In genomic region chr11:31977343-31977742, GRCh38 we compare ENCODE assay signal across 29 cellular contexts.
A peak's percentile ranks its signal among the peaks of the same experiment; 100 is the strongest.
DNase-seq lines count a peak whose midpoint lies in the region; ATAC-seq, FAIRE-seq and TF ChIP-seq lines count a peak whose summit lies in the region.
"Had no signal": no experiment of that assay in that cellular context is flagged by ENCODE, and none has a peak within 500 bp of the region (broad histone marks: within the 10 kb centered on the region; RNA-seq: fewer than 3 reads in every experiment).

No MANE protein-coding gene starts in this region.

- H3K27ac ChIP-seq in endodermal cell (ENCODE audit: low read depth, low read length) (no peak overlapping the region), neural progenitor cell (no peak overlapping the region)
- H3K27ac ChIP-seq: BLaER1 had no signal

- peak; percentile 50 for DNase-seq in H7
- DNase-seq in endodermal cell = peak; percentile 70
- peak; percentile 46 for DNase-seq in iPS-NIHi7 (ENCODE audit: extremely low spot score)
- DNase-seq in neural progenitor cell (ENCODE audit: low spot score) = no peak
- DNase-seq in HTR-8/SVneo (ENCODE audit: insufficient read length, low spot score) = no peak
- no peak for DNase-seq in HuH-7.5 (ENCODE audit: low spot score)
- DNase-seq in ureter (ENCODE audit: low spot score) = no peak
- DNase-seq: 8988T; ACHN; BE2C; C1 segment of cervical spinal cord; CD4-positive, alpha-beta memory T cell; CD4-positive, CD25-positive, alpha-beta regulatory T cell; CD8-positive, alpha-beta memory T cell; COR-L47; DMS 273 treated with DMSO at 0.1 percent for 48 hours; DMS153; DMS53; DMS79; DND-41; EL; GF-D8 had no signal

- H3K9me3 Mint-ChIP-seq in endodermal cell (peaks cover 6% of the 10 kb centered on the region), neural progenitor cell (peaks cover 13% of the 10 kb centered on the region)

- H3K36me3 ChIP-seq in H7 (replicated peaks; ENCODE audit: control insufficient read depth, insufficient read depth, low read length) (no peaks in the 10 kb centered on the region), endodermal cell (ENCODE audit: control insufficient read depth, insufficient read depth, low read length) (no peaks in the 10 kb centered on the region), neural progenitor cell (no peaks in the 10 kb centered on the region)
- H3K36me3 ChIP-seq: BE2C, BLaER1 had no signal

- H3K27ac Mint-ChIP-seq in endodermal cell (no peak overlapping the region), neural progenitor cell (peak overlapping the region; percentile 38)
- H3K27ac Mint-ChIP-seq: CD4-positive, alpha-beta memory T cell; CD4-positive, CD25-positive, alpha-beta regulatory T cell; CD8-positive, alpha-beta memory T cell had no signal

- H3K27me3 Mint-ChIP-seq in endodermal cell (ENCODE audit: insufficient read depth) (peaks cover 40% of the 10 kb centered on the region), neural progenitor cell (ENCODE audit: insufficient read depth, low read depth) (peaks cover 2% of the 10 kb centered on the region)

- 43% methylated on average over 4 of the region's 4 CpGs; no CpG with 5 or more reads in 1 of the 2 experiments for WGBS in endodermal cell (ENCODE audit: insufficient coverage in 1 of 2, insufficient read length in 1 of 2), 2 experiments

- no peak for FAIRE-seq in HTR-8/SVneo (lab: Jason Lieb, UNC)
- FAIRE-seq: A204.1, G401.6, GM12891, GM19239 had no signal

- H2AFZ ChIP-seq in neural progenitor cell (replicated peaks) = no peak overlapping the region

- H3K4me3 ChIP-seq in H7 (ENCODE audit: insufficient read depth, low read depth, low read length) = no peak overlapping the region
- no peak overlapping the region for H3K4me3 ChIP-seq in endodermal cell (ENCODE audit: low read length)
- no peak overlapping the region for H3K4me3 ChIP-seq in neural progenitor cell
- H3K4me3 ChIP-seq: BLaER1 had no signal

- peaks cover 3% of the 10 kb centered on the region for H3K4me1 Mint-ChIP-seq in endodermal cell
- peaks cover 7% of the 10 kb centered on the region for H3K4me1 Mint-ChIP-seq in neural progenitor cell
- H3K4me1 Mint-ChIP-seq: CD14-positive monocyte; CD4-positive, alpha-beta memory T cell; CD4-positive, CD25-positive, alpha-beta regulatory T cell; CD8-positive, alpha-beta memory T cell had no signal

- H3K4me1 ChIP-seq in endodermal cell (ENCODE audit: control insufficient read depth, insufficient read depth, low read length) (no peaks in the 10 kb centered on the region), neural progenitor cell (peaks cover 5% of the 10 kb centered on the region)
- H3K4me1 ChIP-seq: BE2C, BLaER1 had no signal

- H3F3A ChIP-seq in neural progenitor cell (ENCODE audit: low read depth) = no peaks in the 10 kb centered on the region

- TF ChIP-seq CTCF in endodermal cell (conservative IDR thresholded peaks at IDR 0.05) (no peak), neural progenitor cell (IDR thresholded peaks at IDR 0.05) (no peak)

- H3K4me3 Mint-ChIP-seq in endodermal cell (no peak overlapping the region), neural progenitor cell (no peak overlapping the region)
- H3K4me3 Mint-ChIP-seq: CD14-positive monocyte; CD4-positive, alpha-beta memory T cell; CD4-positive, CD25-positive, alpha-beta regulatory T cell; CD8-positive, alpha-beta memory T cell had no signal

- H3K27me3 ChIP-seq in H7 (ENCODE audit: control insufficient read depth, insufficient read depth, low read length) = no peaks in the 10 kb centered on the region
- H3K27me3 ChIP-seq in endodermal cell (ENCODE audit: control insufficient read depth, insufficient read depth, low read length, poor library complexity, severe bottlenecking) = no peaks in the 10 kb centered on the region
- no peaks in the 10 kb centered on the region for H3K27me3 ChIP-seq in neural progenitor cell
- H3K27me3 ChIP-seq: BE2C, BLaER1 had no signal

- ATAC-seq in GM19455 (IDR thresholded peaks at IDR 0.05; ENCODE audit: unreplicated experiment) = no peak

- H3K4me2 ChIP-seq in neural progenitor cell = no peak overlapping the region
- H3K4me2 ChIP-seq: BLaER1 had no signal

- H3K79me2 ChIP-seq in neural progenitor cell (ENCODE audit: low read depth) = no peaks in the 10 kb centered on the region

- H3K9ac ChIP-seq in endodermal cell (ENCODE audit: extremely low read depth, low read length, poor library complexity, severe bottlenecking) (no peak overlapping the region), neural progenitor cell (no peak overlapping the region)
- H3K9ac ChIP-seq: BLaER1 had no signal

- H3K36me3 Mint-ChIP-seq in endodermal cell (ENCODE audit: low read depth) = no peaks in the 10 kb centered on the region
- no peaks in the 10 kb centered on the region for H3K36me3 Mint-ChIP-seq in neural progenitor cell
- H3K36me3 Mint-ChIP-seq: CD14-positive monocyte; CD4-positive, alpha-beta memory T cell; CD4-positive, CD25-positive, alpha-beta regulatory T cell had no signal

- H3K9me3 ChIP-seq in endodermal cell (ENCODE audit: control insufficient read depth, low read length) = no peaks in the 10 kb centered on the region
- no peaks in the 10 kb centered on the region for H3K9me3 ChIP-seq in neural progenitor cell (ENCODE audit: low read depth)
- H3K9me3 ChIP-seq: BE2C, BLaER1 had no signal

- no peaks in the 10 kb centered on the region for H4K20me1 ChIP-seq in neural progenitor cell (ENCODE audit: low read depth)
- H4K20me1 ChIP-seq: BLaER1 had no signal

Comparison
In these comparisons a context has a peak if more than half of its experiments do, and no peak if none do; other contexts are left out.
1. DNase-seq: peak in H7 (single experiment), endodermal cell (single experiment) and iPS-NIHi7 (single experiment); none in neural progenitor cell (single experiment), HTR-8/SVneo (single experiment), HuH-7.5 (single experiment) and ureter (single experiment).